ENCODE assay signal across 8 cellular contexts in genomic region chr12:131894313-131894860, GRCh38. TPM values are rescaled to one million over a fixed set of nuclear protein-coding genes. Genes with fewer than 3 reads are reported as not detected.
DNase-seq lines count a peak whose midpoint lies in the region; ATAC-seq and TF ChIP-seq lines count a peak whose summit lies in the region.

Gene ULK1, plus strand, starts transcription at chr12:131894622. Its CDS starts 380 bp downstream, at chr12:131895002.

- H3K4me3 Mint-ChIP-seq in natural killer cell, result peak within 1 kb of the TSS; percentile 88

- no peak for TF ChIP-seq CTCF in LNCaP clone FGC (IDR thresholded peaks at IDR 0.05; ENCODE audit: control insufficient read depth, extremely low read depth, insufficient read depth)
- TF ChIP-seq CTCF in fibroblast of mammary gland (conservative IDR thresholded peaks at IDR 0.05; ENCODE audit: control insufficient read depth, insufficient read depth, low read depth, low read length), result no peak
- no peak for TF ChIP-seq CTCF in natural killer cell (IDR thresholded peaks at IDR 0.05)

- peak within 1 kb of the TSS; percentile 77 to 92 for H3K27ac Mint-ChIP-seq in natural killer cell

- peaks cover 2 to 6% of the 10 kb centered on the region in 2 donors for H3K27me3 Mint-ChIP-seq in natural killer cell (ENCODE audit: low read depth in 2 of 2)

- no peaks in the 10 kb centered on the region for H3K9me3 Mint-ChIP-seq in natural killer cell

- H3K4me3 ChIP-seq in LNCaP clone FGC (ENCODE audit: low read depth, low read length) (peak within 1 kb of the TSS; percentile 77), fibroblast of mammary gland (ENCODE audit: control insufficient read depth, low read depth, low read length) (peak within 1 kb of the TSS; percentile 55)

- H3K4me1 Mint-ChIP-seq in natural killer cell, result peaks cover 0 to 27% of the 10 kb centered on the region in 2 donors

- no peaks in the 10 kb centered on the region for H3K36me3 Mint-ChIP-seq in natural killer cell

- intact Hi-C loops in natural killer cell (cut with micrococcal nuclease), result no loop called here

- DNase-seq in EL, result peak; percentile 90
- peak; percentile 65 for DNase-seq in H4 (ENCODE audit: low spot score)
- peak; percentile 10 for DNase-seq in LNCaP clone FGC (ENCODE audit: low read depth)
- DNase-seq in RPMI7951 (ENCODE audit: low read depth), result peak; percentile 84
- peak; percentile 79 to 91 for DNase-seq in activated T-helper 1 cell treated with anti-CD3 and anti-CD28 coated beads, Interleukin-2, amount 50 U/mL, for 16 hours (ENCODE audit: low read depth in 1 of 2, low spot score in 1 of 2)
- peak; percentile 76 for DNase-seq in fibroblast of mammary gland (ENCODE audit: low read depth)
- DNase-seq in natural killer cell, result peak; percentile 95
- DNase-seq in stimulated activated naive CD4-positive, alpha-beta T cell (lab: John Stamatoyannopoulos, UW), result peak; percentile 76 to 92 (median 90)

- ATAC-seq in natural killer cell, result peak; percentile 77 to 87 (median 78)

RNA-seq across cellular contexts. Expression of gene ULK1, which starts in this region (rescaled TPM):
- total RNA-seq in H4 (2014; rRNA removed; shearing (Covaris generic)), result 1.9 and 2.5 TPM in 2 replicates
- total RNA-seq in RPMI7951 (2014; rRNA removed; shearing (Covaris generic)), result 3.0 and 4.2 TPM in 2 replicates
- 100 to 1,000 TPM in 2 of 3 donors, 10 to 100 TPM in 1; 99.1 to 142 (median 123) TPM for total RNA-seq in natural killer cell

Comparison
In these comparisons a context has a peak if more than half of its experiments do, and no peak if none do; other contexts are left out.
1. Peak in every context shown above with its lines: DNase-seq, ATAC-seq and H3K4me3 ChIP-seq.
2. RNA of gene ULK1 (total RNA-seq): 99.1 to 142 TPM in natural killer cell; 3.0 to 4.2 TPM in RPMI7951 and 1.9 to 2.5 TPM in H4; every median in the first group is over 10 times any median in the second.
3. DNase-seq: peak in every context shown above with its lines; median percentile 95 in natural killer cell; 90 in stimulated activated naive CD4-positive, alpha-beta T cell; 90 in EL; 85 in activated T-helper 1 cell treated with anti-CD3 and anti-CD28 coated beads, Interleukin-2, amount 50 U/mL, for 16 hours; 84 in RPMI7951; 76 in fibroblast of mammary gland; 65 in H4; 10 in LNCaP clone FGC.